ENCODE assay signal across 13 cellular contexts in the genomic region with DNA sequence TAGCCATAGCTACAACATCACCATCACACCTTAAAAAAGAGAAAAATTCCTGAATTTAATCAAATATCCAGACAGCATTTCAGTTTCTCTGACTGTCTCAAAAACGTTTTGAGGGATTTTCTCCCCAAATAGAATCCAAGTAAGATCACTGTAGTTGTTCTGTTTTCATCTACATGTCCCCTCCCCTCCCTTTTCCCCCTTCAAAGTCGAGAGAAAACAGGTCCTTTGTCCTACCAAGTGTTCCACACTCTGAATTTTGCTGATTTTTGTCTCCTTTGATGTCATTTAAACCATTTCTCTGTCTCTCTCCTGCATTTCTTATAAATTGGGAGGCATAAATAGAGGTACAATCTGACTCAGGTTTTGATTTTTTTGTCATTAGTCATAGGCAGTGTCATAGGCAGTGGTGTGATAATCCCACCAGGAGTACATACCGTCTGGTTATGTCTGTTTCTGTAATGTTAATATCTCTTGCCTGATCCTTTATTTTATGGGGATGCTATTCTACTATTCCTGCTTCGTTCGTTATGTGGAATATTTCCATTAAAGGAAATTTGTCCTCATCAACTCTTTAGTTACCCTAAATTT.
DNase-seq lines count a peak whose midpoint lies in the region; ATAC-seq and TF ChIP-seq lines count a peak whose summit lies in the region.
"Had no signal": no experiment of that assay in that cellular context is flagged by ENCODE, and none has a peak within 500 bp of the region (broad histone marks: within the 10 kb centered on the region; RNA-seq: fewer than 3 reads in every experiment).

No MANE protein-coding gene starts in this region.

- H3K9me3 Mint-ChIP-seq in activated T-cell treated with anti-CD3 and anti-CD28 coated beads, Interleukin-2, amount 50 U/mL, for 24 hours, result peaks cover 7% of the 10 kb centered on the region
- H3K9me3 Mint-ChIP-seq in activated T-cell treated with anti-CD3 and anti-CD28 coated beads, Interleukin-2, amount 50 U/mL, for 4 hours, result peaks cover 5% of the 10 kb centered on the region
- peaks cover 3% of the 10 kb centered on the region for H3K9me3 Mint-ChIP-seq in stimulated activated effector memory CD8-positive, alpha-beta T cell treated with anti-CD3 and anti-CD28 coated beads, Interleukin-12 subunit alpha, Interleukin-12 subunit beta, amount 100 ng/mL, for 72 hours
- no peaks in the 10 kb centered on the region for H3K9me3 Mint-ChIP-seq in immature natural killer cell

- H3K36me3 Mint-ChIP-seq in activated T-cell treated with anti-CD3 and anti-CD28 coated beads, Interleukin-2, amount 50 U/mL, for 24 hours (ENCODE audit: low read depth), result no peaks in the 10 kb centered on the region
- H3K36me3 Mint-ChIP-seq in activated T-cell treated with anti-CD3 and anti-CD28 coated beads, Interleukin-2, amount 50 U/mL, for 4 hours (ENCODE audit: insufficient read depth), result peaks cover 1% of the 10 kb centered on the region
- peaks cover 9% of the 10 kb centered on the region for H3K36me3 Mint-ChIP-seq in stimulated activated effector memory CD8-positive, alpha-beta T cell treated with anti-CD3 and anti-CD28 coated beads, Interleukin-12 subunit alpha, Interleukin-12 subunit beta, amount 100 ng/mL, for 72 hours
- no peaks in the 10 kb centered on the region for H3K36me3 Mint-ChIP-seq in immature natural killer cell

- peaks cover 10% of the 10 kb centered on the region for H3K27me3 Mint-ChIP-seq in activated T-cell treated with anti-CD3 and anti-CD28 coated beads, Interleukin-2, amount 50 U/mL, for 24 hours
- H3K27me3 Mint-ChIP-seq in activated T-cell treated with anti-CD3 and anti-CD28 coated beads, Interleukin-2, amount 50 U/mL, for 4 hours (ENCODE audit: low read depth), result no peaks in the 10 kb centered on the region
- peaks cover 5 to 8% (median 5%) of the 10 kb centered on the region in 3 donors for H3K27me3 Mint-ChIP-seq in immature natural killer cell (ENCODE audit: low read depth in 3 of 3)

- peaks cover 73% of the 10 kb centered on the region for H3K4me1 Mint-ChIP-seq in activated T-cell treated with anti-CD3 and anti-CD28 coated beads, Interleukin-2, amount 50 U/mL, for 24 hours (ENCODE audit: low read depth)
- peaks cover 62% of the 10 kb centered on the region for H3K4me1 Mint-ChIP-seq in activated T-cell treated with anti-CD3 and anti-CD28 coated beads, Interleukin-2, amount 50 U/mL, for 4 hours (ENCODE audit: low read depth)
- peaks cover 69% of the 10 kb centered on the region for H3K4me1 Mint-ChIP-seq in stimulated activated effector memory CD8-positive, alpha-beta T cell treated with anti-CD3 and anti-CD28 coated beads, Interleukin-12 subunit alpha, Interleukin-12 subunit beta, amount 100 ng/mL, for 72 hours
- peaks cover 37 to 47% of the 10 kb centered on the region in 2 donors for H3K4me1 Mint-ChIP-seq in immature natural killer cell

- no peak overlapping the region for H3K4me3 Mint-ChIP-seq in activated T-cell treated with anti-CD3 and anti-CD28 coated beads, Interleukin-2, amount 50 U/mL, for 24 hours
- no peak overlapping the region for H3K4me3 Mint-ChIP-seq in activated T-cell treated with anti-CD3 and anti-CD28 coated beads, Interleukin-2, amount 50 U/mL, for 4 hours
- peak overlapping the region; percentile 25 for H3K4me3 Mint-ChIP-seq in stimulated activated effector memory CD8-positive, alpha-beta T cell treated with anti-CD3 and anti-CD28 coated beads, Interleukin-12 subunit alpha, Interleukin-12 subunit beta, amount 100 ng/mL, for 72 hours
- H3K4me3 Mint-ChIP-seq in immature natural killer cell, result no peak overlapping the region

- TF ChIP-seq CTCF in fibroblast of mammary gland (conservative IDR thresholded peaks at IDR 0.05; ENCODE audit: control insufficient read depth, insufficient read depth, low read depth, low read length), result no peak

- H3K4me3 ChIP-seq in SJSA1 (no peak overlapping the region), fibroblast of mammary gland (ENCODE audit: control insufficient read depth, low read depth, low read length) (no peak overlapping the region)
- H3K4me3 ChIP-seq: adrenal gland, right lobe of liver, tibial artery had no signal

- no peaks in the 10 kb centered on the region for H3K9me3 ChIP-seq in SJSA1 (replicated peaks)
- H3K9me3 ChIP-seq: adrenal gland, right lobe of liver, tibial artery had no signal

- ATAC-seq in activated T-cell treated with anti-CD3 and anti-CD28 coated beads, Interleukin-2, amount 50 U/mL, for 4 hours, result no peak
- ATAC-seq in stimulated activated effector memory CD8-positive, alpha-beta T cell treated with anti-CD3 and anti-CD28 coated beads, Interleukin-12 subunit alpha, Interleukin-12 subunit beta, amount 100 ng/mL, for 72 hours, result peak; percentile 12
- ATAC-seq: right lobe of liver had no signal

- no peaks in the 10 kb centered on the region for H3K36me3 ChIP-seq in SJSA1
- H3K36me3 ChIP-seq: adrenal gland, right lobe of liver, tibial artery had no signal

- H3K27ac ChIP-seq in SJSA1, result peak overlapping the region; percentile 42
- H3K27ac ChIP-seq: adrenal gland, right lobe of liver, tibial artery had no signal

- no peaks in the 10 kb centered on the region for H3K27me3 ChIP-seq in SJSA1 (replicated peaks)
- H3K27me3 ChIP-seq: adrenal gland, right lobe of liver, tibial artery had no signal

- no peak for DNase-seq in activated T-cell treated with anti-CD3 and anti-CD28 coated beads, Interleukin-2, amount 50 U/mL, for 24 hours
- no peak for DNase-seq in activated T-cell treated with anti-CD3 and anti-CD28 coated beads, Interleukin-2, amount 50 U/mL, for 4 hours
- DNase-seq in SJSA1 (ENCODE audit: low read depth in 1 of 2, low spot score in 2 of 2), result peak in 1 of 2 experiments; percentile 43
- peak; percentile 65 for DNase-seq in fibroblast of mammary gland (ENCODE audit: low read depth)
- DNase-seq in stimulated activated effector memory CD8-positive, alpha-beta T cell treated with anti-CD3 and anti-CD28 coated beads, Interleukin-12 subunit alpha, Interleukin-12 subunit beta, amount 100 ng/mL, for 72 hours (ENCODE audit: low spot score in 2 of 2), result no peak
- no peak for DNase-seq in NCI-H1694 (lab: John Stamatoyannopoulos, UW)
- DNase-seq in immature natural killer cell, result no peak
- DNase-seq in DMS53 (lab: John Stamatoyannopoulos, UW), result no peak
- DNase-seq: adrenal gland, DMS153, NCI-H2171 treated with DMSO at 0.1 percent for 48 hours, right lobe of liver, tibial artery had no signal

- H3K4me1 ChIP-seq in SJSA1 (replicated peaks), result peaks cover 10% of the 10 kb centered on the region
- H3K4me1 ChIP-seq: adrenal gland, right lobe of liver had no signal

- peak overlapping the region; percentile 93 for H3K27ac Mint-ChIP-seq in activated T-cell treated with anti-CD3 and anti-CD28 coated beads, Interleukin-2, amount 50 U/mL, for 24 hours
- H3K27ac Mint-ChIP-seq in stimulated activated effector memory CD8-positive, alpha-beta T cell treated with anti-CD3 and anti-CD28 coated beads, Interleukin-12 subunit alpha, Interleukin-12 subunit beta, amount 100 ng/mL, for 72 hours, result peak overlapping the region; percentile 63
- H3K27ac Mint-ChIP-seq in immature natural killer cell, result no peak overlapping the region

Comparison
In these comparisons a context has a peak if more than half of its experiments do, and no peak if none do; other contexts are left out.
1. H3K27ac Mint-ChIP-seq: peak in activated T-cell treated with anti-CD3 and anti-CD28 coated beads, Interleukin-2, amount 50 U/mL, for 24 hours (single experiment) and stimulated activated effector memory CD8-positive, alpha-beta T cell treated with anti-CD3 and anti-CD28 coated beads, Interleukin-12 subunit alpha, Interleukin-12 subunit beta, amount 100 ng/mL, for 72 hours (single experiment); none in immature natural killer cell (0 of 6).